11 cellular contexts compared by ENCODE assay signal in genomic region chr9:105637787-105638395, GRCh38. TPM values are rescaled to one million over a fixed set of nuclear protein-coding genes. Genes with fewer than 3 reads are reported as not detected.
A peak's percentile ranks its signal among the peaks of the same experiment; 100 is the strongest.
DNase-seq lines count a peak whose midpoint lies in the region; ATAC-seq and TF ChIP-seq lines count a peak whose summit lies in the region.
"Had no signal": no experiment of that assay in that cellular context is flagged by ENCODE, and none has a peak within 500 bp of the region (broad histone marks: within the 10 kb centered on the region; RNA-seq: fewer than 3 reads in every experiment).

No MANE protein-coding gene starts in this region.

- H3K9me3 Mint-ChIP-seq in WTC11: no peaks in the 10 kb centered on the region
- H3K9me3 Mint-ChIP-seq: activated T-helper 17 cell treated with anti-CD3 and anti-CD28 coated beads, Interleukin-2, amount 50 U/mL, for 72 hours; T-helper 2 cell treated with Interferon-gamma antibody and Interleukin-4, amounts not matched to agents 5 μg/mL and 100 μg/mL, for 36 hours had no signal

- H3K27me3 ChIP-seq in BE2C: no peaks in the 10 kb centered on the region
- H3K27me3 ChIP-seq in kidney epithelial cell (ENCODE audit: control insufficient read depth, insufficient read depth, low read length): no peaks in the 10 kb centered on the region

- no peaks in the 10 kb centered on the region for H3K4me1 Mint-ChIP-seq in WTC11
- H3K4me1 Mint-ChIP-seq: activated T-helper 17 cell treated with anti-CD3 and anti-CD28 coated beads, Interleukin-2, amount 50 U/mL, for 72 hours had no signal

- no peak overlapping the region for H3K4me3 Mint-ChIP-seq in WTC11
- H3K4me3 Mint-ChIP-seq: activated T-helper 17 cell treated with anti-CD3 and anti-CD28 coated beads, Interleukin-2, amount 50 U/mL, for 72 hours; T-helper 2 cell treated with Interferon-gamma antibody and Interleukin-4, amounts not matched to agents 5 μg/mL and 100 μg/mL, for 36 hours had no signal

- ATAC-seq in WTC11: peak; percentile 86
- ATAC-seq: activated T-helper 17 cell treated with anti-CD3 and anti-CD28 coated beads, Interleukin-2, amount 50 U/mL, for 72 hours had no signal

- DNase-seq in BE2C (no peak), HCEC 1CT (peak; percentile 21), WTC11 (ENCODE audit: low spot score) (no peak), kidney epithelial cell (ENCODE audit: low read depth) (no peak), kidney tubule cell (ENCODE audit: low spot score) (no peak), NOMO-1 treated with dmso at 0.1 percent for 144 hours (lab: John Stamatoyannopoulos, UW; ENCODE audit: unreplicated experiment) (no peak)
- DNase-seq in central memory CD4-positive, alpha-beta T cell: no peak
- DNase-seq in activated CD4-positive, alpha-beta T cell treated with anti-CD3 and anti-CD28 coated beads for 48 hours: no peak
- DNase-seq: EL had no signal

- POLR2A ChIA-PET in WTC11 (lab: Charles Lee): no interaction called here

- no peaks in the 10 kb centered on the region for H3K36me3 Mint-ChIP-seq in WTC11

- CTCF ChIA-PET in WTC11 (lab: Charles Lee): interaction anchor here (0.6 to 1.6 kb wide), 17 partner anchors 14 to 244 kb away, joined by 3 to 8 read pairs (median 4); partner anchors contain the start of gene TMEM38B

- H3K27ac Mint-ChIP-seq in WTC11: no peak overlapping the region
- H3K27ac Mint-ChIP-seq: activated T-helper 17 cell treated with anti-CD3 and anti-CD28 coated beads, Interleukin-2, amount 50 U/mL, for 72 hours; T-helper 2 cell treated with Interferon-gamma antibody and Interleukin-4, amounts not matched to agents 5 μg/mL and 100 μg/mL, for 36 hours had no signal

- H3K36me3 ChIP-seq in BE2C (no peaks in the 10 kb centered on the region), kidney epithelial cell (ENCODE audit: control insufficient read depth, insufficient read depth, low read length) (no peaks in the 10 kb centered on the region)

- H3K9me3 ChIP-seq in BE2C: no peaks in the 10 kb centered on the region

- no peaks in the 10 kb centered on the region for H3K27me3 Mint-ChIP-seq in WTC11 (ENCODE audit: low read depth)
- H3K27me3 Mint-ChIP-seq: activated T-helper 17 cell treated with anti-CD3 and anti-CD28 coated beads, Interleukin-2, amount 50 U/mL, for 72 hours had no signal

- TF ChIP-seq CTCF in BE2C (IDR thresholded peaks at IDR 0.05; ENCODE audit: low read depth, low read length) (peak; percentile 62), WTC11 (IDR thresholded peaks at IDR 0.05) (peak; percentile 41; the same call in 1 of the 2 replicates), kidney epithelial cell (IDR thresholded peaks at IDR 0.05; ENCODE audit: insufficient read depth, low read length, poor library complexity, severe bottlenecking) (peak; percentile 49)

- H3K4me1 ChIP-seq in BE2C: no peaks in the 10 kb centered on the region

- H3K4me3 ChIP-seq in BE2C (ENCODE audit: low read depth, low read length) (no peak overlapping the region), kidney epithelial cell (ENCODE audit: low read depth, low read length) (no peak overlapping the region)

TF ChIP-seq in WTC11, 78 proteins besides CTCF, POLR2A, EP300 and RAD21:
- no peak for TF ChIP-seq NR3C1 (CRISPR knock-in tag; conservative IDR thresholded peaks at IDR 0.05; ENCODE audit: low read depth)
- no peak for TF ChIP-seq TEAD1 (CRISPR knock-in tag; IDR thresholded peaks at IDR 0.05)
- no peak for TF ChIP-seq AFF4 (CRISPR knock-in tag; IDR thresholded peaks at IDR 0.05; ENCODE audit: borderline replicate concordance)
- TF ChIP-seq ESRRA (CRISPR knock-in tag; IDR thresholded peaks at IDR 0.05; ENCODE audit: borderline replicate concordance): no peak
- no peak for TF ChIP-seq CBFB (CRISPR knock-in tag; IDR thresholded peaks at IDR 0.05; ENCODE audit: low read depth)
- TF ChIP-seq IRF2 (CRISPR knock-in tag; IDR thresholded peaks at IDR 0.05; ENCODE audit: borderline replicate concordance, low read depth): no peak
- TF ChIP-seq NFATC4 (CRISPR knock-in tag; IDR thresholded peaks at IDR 0.05): no peak
- no peak for TF ChIP-seq ZBTB21 (CRISPR knock-in tag; IDR thresholded peaks at IDR 0.05; ENCODE audit: borderline replicate concordance)
- no peak for TF ChIP-seq ZNF532 (CRISPR knock-in tag; IDR thresholded peaks at IDR 0.05; ENCODE audit: borderline replicate concordance)
- TF ChIP-seq NFYB (CRISPR knock-in tag; conservative IDR thresholded peaks at IDR 0.05; ENCODE audit: low read depth): no peak
- TF ChIP-seq FOXJ3 (CRISPR knock-in tag; IDR thresholded peaks at IDR 0.05; ENCODE audit: borderline replicate concordance): no peak
- no peak for TF ChIP-seq CDX4 (CRISPR knock-in tag; IDR thresholded peaks at IDR 0.05; ENCODE audit: borderline replicate concordance)

RNA-seq across cellular contexts. Expression of gene TAL2, which starts 24.4 kb away (rescaled TPM):
- not detected for polyA plus RNA-seq in BE2C (2012; ENCODE audit: insufficient read depth, insufficient read length, low read depth)
- 0.41 TPM in 1 of 3 replicates, not detected in the others for total RNA-seq in WTC11 (2021)
- total RNA-seq in kidney epithelial cell: 0.33 TPM in 1 of 2 replicates, not detected in the other
- total RNA-seq: activated T-helper 17 cell treated with anti-CD3 and anti-CD28 coated beads, Interleukin-2, amount 50 U/mL, for 72 hours had no signal

RNA-seq across cellular contexts. Expression of gene TMEM38B, which starts 56.5 kb away (rescaled TPM):
- polyA plus RNA-seq in BE2C (2012; ENCODE audit: insufficient read depth, insufficient read length, low read depth): 14.1 TPM
- total RNA-seq in WTC11 (2021) (15.7 to 17.9 TPM (median 17.6 TPM) in 3 replicates), kidney epithelial cell (11.3 and 12.0 TPM in 2 replicates)
